1 cellular context compared by ENCODE assay signal in the genomic region with DNA sequence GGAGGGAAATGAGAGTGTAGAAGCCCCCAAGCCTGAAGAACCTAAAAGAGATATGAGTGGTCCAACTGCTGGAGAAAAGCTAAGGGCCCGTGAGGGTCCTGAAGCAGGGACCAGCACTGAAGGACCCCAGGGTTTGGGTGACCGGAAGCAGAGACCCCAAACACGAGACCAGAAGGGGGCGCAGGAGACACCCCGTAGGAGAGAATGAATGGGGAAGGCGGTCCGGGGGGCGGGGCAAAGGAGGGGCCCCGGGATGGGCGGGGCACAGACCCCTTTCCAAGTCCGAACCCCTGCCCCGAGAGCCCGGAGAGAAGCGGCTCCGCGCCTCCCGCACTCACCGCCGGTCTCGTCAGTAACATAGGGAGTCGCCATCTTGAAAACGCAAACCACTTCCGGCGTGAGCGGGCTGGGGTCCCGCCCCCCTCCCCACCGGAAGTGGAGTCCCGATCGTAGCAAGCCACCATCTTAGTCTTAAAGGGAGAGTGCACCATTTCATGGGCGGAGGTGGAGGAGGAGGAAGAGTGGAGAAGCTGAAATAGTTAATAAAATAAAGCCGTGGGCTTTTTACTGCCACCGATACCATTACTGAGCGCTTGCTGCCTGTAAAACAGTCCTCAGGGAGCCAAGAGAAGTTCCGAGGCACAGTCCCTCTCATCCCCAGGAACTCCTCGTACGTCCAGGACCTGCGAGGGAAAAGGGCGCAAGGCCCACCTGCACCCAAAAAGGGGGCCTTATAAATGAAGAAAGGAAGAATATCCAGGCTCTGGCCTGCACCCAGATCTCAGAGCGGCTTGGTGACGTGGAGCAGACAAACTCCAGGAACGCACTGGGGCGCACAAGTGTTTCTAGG.
TF ChIP-seq lines count a peak whose summit lies in the region.

No MANE protein-coding gene starts in this region.

TF ChIP-seq in WTC11, 78 proteins besides CTCF, POLR2A, EP300 and RAD21 (continued from another document):
- no peak for TF ChIP-seq USF2 (CRISPR knock-in tag; IDR thresholded peaks at IDR 0.05)
- TF ChIP-seq ZNF416 (CRISPR knock-in tag; IDR thresholded peaks at IDR 0.05), result no peak
- no peak for TF ChIP-seq EMX1 (CRISPR knock-in tag; IDR thresholded peaks at IDR 0.05)
- TF ChIP-seq, protein P1, sequence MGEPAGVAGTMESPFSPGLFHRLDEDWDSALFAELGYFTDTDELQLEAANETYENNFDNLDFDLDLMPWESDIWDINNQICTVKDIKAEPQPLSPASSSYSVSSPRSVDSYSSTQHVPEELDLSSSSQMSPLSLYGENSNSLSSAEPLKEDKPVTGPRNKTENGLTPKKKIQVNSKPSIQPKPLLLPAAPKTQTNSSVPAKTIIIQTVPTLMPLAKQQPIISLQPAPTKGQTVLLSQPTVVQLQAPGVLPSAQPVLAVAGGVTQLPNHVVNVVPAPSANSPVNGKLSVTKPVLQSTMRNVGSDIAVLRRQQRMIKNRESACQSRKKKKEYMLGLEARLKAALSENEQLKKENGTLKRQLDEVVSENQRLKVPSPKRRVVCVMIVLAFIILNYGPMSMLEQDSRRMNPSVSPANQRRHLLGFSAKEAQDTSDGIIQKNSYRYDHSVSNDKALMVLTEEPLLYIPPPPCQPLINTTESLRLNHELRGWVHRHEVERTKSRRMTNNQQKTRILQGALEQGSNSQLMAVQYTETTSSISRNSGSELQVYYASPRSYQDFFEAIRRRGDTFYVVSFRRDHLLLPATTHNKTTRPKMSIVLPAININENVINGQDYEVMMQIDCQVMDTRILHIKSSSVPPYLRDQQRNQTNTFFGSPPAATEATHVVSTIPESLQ (CRISPR knock-in tag; IDR thresholded peaks at IDR 0.05), result no peak
- no peak for TF ChIP-seq ARID4B (CRISPR knock-in tag; IDR thresholded peaks at IDR 0.05; ENCODE audit: borderline replicate concordance)
- no peak for TF ChIP-seq NFYB (CRISPR knock-in tag; conservative IDR thresholded peaks at IDR 0.05; ENCODE audit: low read depth)
- TF ChIP-seq SMAD4 (CRISPR knock-in tag; IDR thresholded peaks at IDR 0.05), result no peak
- TF ChIP-seq ZNF423 (CRISPR knock-in tag; IDR thresholded peaks at IDR 0.05), result no peak
- peak; percentile 58; the same call in 1 of the 2 replicates for TF ChIP-seq FOXK1 (CRISPR knock-in tag; IDR thresholded peaks at IDR 0.05)
- peak; percentile 53; the same call in 1 of the 2 replicates for TF ChIP-seq GABPB1 (CRISPR knock-in tag; IDR thresholded peaks at IDR 0.05)
- TF ChIP-seq CREM (CRISPR knock-in tag; IDR thresholded peaks at IDR 0.05), result no peak
